Comparison of ENCODE assay signal across 12 cellular contexts in genomic region chr13:30868806-30869470, GRCh38. TPM values are rescaled to one million over a fixed set of nuclear protein-coding genes. Genes with fewer than 3 reads are reported as not detected.
DNase-seq lines count a peak whose midpoint lies in the region; ATAC-seq and TF ChIP-seq lines count a peak whose summit lies in the region.
"Had no signal": no experiment of that assay in that cellular context is flagged by ENCODE, and none has a peak within 500 bp of the region (broad histone marks: within the 10 kb centered on the region; RNA-seq: fewer than 3 reads in every experiment).

No MANE protein-coding gene starts in this region.

- TF ChIP-seq EP300 in esophagus muscularis mucosa (IDR thresholded peaks at IDR 0.05), result no peak

- no peak for TF ChIP-seq POLR2A in esophagus muscularis mucosa (IDR thresholded peaks at IDR 0.05; ENCODE audit: low read depth)

- H3K4me1 ChIP-seq in SJCRH30, result peaks cover 69% of the 10 kb centered on the region
- H3K4me1 ChIP-seq in esophagus muscularis mucosa, result peaks cover 23 to 79% (median 78%) of the 10 kb centered on the region in 4 donors
- H3K4me1 ChIP-seq in mucosa of rectum (ENCODE audit: control insufficient read depth in 2 of 2, insufficient read depth in 2 of 2, low read length in 2 of 2), result peaks cover 5 to 14% of the 10 kb centered on the region in 2 donors
- peaks cover 41 to 79% of the 10 kb centered on the region in 2 donors for H3K4me1 ChIP-seq in thoracic aorta (ENCODE audit: control insufficient read depth in 1 of 2, low read depth in 2 of 2)

- peak in 1 of 2 experiments; percentile 46 for DNase-seq in SJCRH30
- DNase-seq in esophagus muscularis mucosa (ENCODE audit: extremely low spot score), result no peak
- DNase-seq in thoracic aorta (ENCODE audit: low spot score), result no peak
- no peak for DNase-seq in NOMO-1 treated with DMSO at 0.1 percent for 48 hours (lab: John Stamatoyannopoulos, UW; ENCODE audit: unreplicated experiment)
- DNase-seq in T1000 (lab: John Stamatoyannopoulos, UW), result no peak
- DNase-seq: activated gamma-delta T cell, pancreas, thyroid gland had no signal

- intact Hi-C loops in esophagus muscularis mucosa (cut with DNase I), result loop anchor here (5.0 to 10.0 kb wide), 7 partner anchors 173 to 734 kb away; partner anchors contain the start of genes HMGB1 and HSPH1

- no peaks in the 10 kb centered on the region for H3K27me3 ChIP-seq in SJCRH30
- no peaks in the 10 kb centered on the region for H3K27me3 ChIP-seq in esophagus muscularis mucosa
- no peaks in the 10 kb centered on the region for H3K27me3 ChIP-seq in mucosa of rectum (ENCODE audit: control insufficient read depth in 2 of 2, insufficient read depth in 2 of 2, low read length in 2 of 2)
- no peaks in the 10 kb centered on the region for H3K27me3 ChIP-seq in thoracic aorta (replicated peaks; ENCODE audit: insufficient read depth)
- H3K27me3 ChIP-seq: cardiac muscle cell, pancreas, thyroid gland had no signal

- H3K4me3 ChIP-seq in SJCRH30 (no peak overlapping the region), esophagus muscularis mucosa (no peak overlapping the region), mucosa of rectum (ENCODE audit: low read length in 2 of 2) (no peak overlapping the region), thoracic aorta (no peak overlapping the region)
- H3K4me3 ChIP-seq: cardiac muscle cell, pancreas, thyroid gland had no signal

- no peak overlapping the region for H3K9ac ChIP-seq in mucosa of rectum (ENCODE audit: low read depth in 1 of 2, low read length in 2 of 2)

- TF ChIP-seq CTCF in esophagus muscularis mucosa (IDR thresholded peaks at IDR 0.05) (no peak), thoracic aorta (IDR thresholded peaks at IDR 0.05) (no peak)

- no peaks in the 10 kb centered on the region for H3K9me3 ChIP-seq in SJCRH30 (replicated peaks)
- no peaks in the 10 kb centered on the region for H3K9me3 ChIP-seq in esophagus muscularis mucosa
- H3K9me3 ChIP-seq in mucosa of rectum (ENCODE audit: control insufficient read depth in 2 of 2, low read length in 2 of 2), result no peaks in the 10 kb centered on the region
- no peaks in the 10 kb centered on the region for H3K9me3 ChIP-seq in thoracic aorta
- H3K9me3 ChIP-seq: pancreas, thyroid gland had no signal

- 88% methylated on average over 5 of the region's 5 CpGs for WGBS in esophagus muscularis mucosa

- H3K27ac ChIP-seq in SJCRH30 (peak overlapping the region; percentile 70; the same call in 1 of the 2 replicates), esophagus muscularis mucosa (replicated peaks in 1 of 4) (peak overlapping the region; percentile 71 to 85 (median 82)), mucosa of rectum (ENCODE audit: low read depth in 2 of 2, low read length in 2 of 2) (peak overlapping the region; percentile 79 to 81), thoracic aorta (peak overlapping the region; percentile 93 to 94)
- H3K27ac ChIP-seq: cardiac muscle cell had no signal

- H3K36me3 ChIP-seq in SJCRH30 (peaks cover 61% of the 10 kb centered on the region), esophagus muscularis mucosa (no peaks in the 10 kb centered on the region), mucosa of rectum (ENCODE audit: control insufficient read depth in 2 of 2, insufficient read depth in 2 of 2, low read length in 2 of 2) (no peaks in the 10 kb centered on the region), thoracic aorta (no peaks in the 10 kb centered on the region)
- H3K36me3 ChIP-seq: cardiac muscle cell, pancreas, thyroid gland had no signal

- ATAC-seq in thoracic aorta (ENCODE audit: insufficient number of reproducible peaks, low FRiP score, low read depth) (no peak), HG03571 (IDR thresholded peaks at IDR 0.05; ENCODE audit: unreplicated experiment) (no peak)
- ATAC-seq: pancreas had no signal

RNA-seq across cellular contexts. Expression of gene MEDAG, which starts 37.1 kb away (rescaled TPM):
- total RNA-seq in SJCRH30 (2014; rRNA removed; shearing (Covaris generic)), result 52.1 and 56.1 TPM in 2 replicates
- total RNA-seq in esophagus muscularis mucosa (100 to 1,000 TPM in 1 of 4 donors, 10 to 100 TPM in 3; 20.3 to 126 (median 31.7) TPM), thoracic aorta (100 to 1,000 TPM; 163 to 634 TPM)
- total RNA-seq: activated CD8-positive, alpha-beta memory T cell treated with anti-CD3 and anti-CD28 coated beads for 36 hours had no signal
